ENCODE assay signal across 8 cellular contexts in genomic region chr2:189581354-189582139, GRCh38. TPM values are rescaled to one million over a fixed set of nuclear protein-coding genes. Genes with fewer than 3 reads are reported as not detected.
DNase-seq lines count a peak whose midpoint lies in the region; ATAC-seq and TF ChIP-seq lines count a peak whose summit lies in the region.

No MANE protein-coding gene starts in this region.

- H3K4me3 ChIP-seq in Loucy (ENCODE audit: low read length, poor library complexity, severe bottlenecking) (peak overlapping the region; percentile 84), body of pancreas (peak overlapping the region; percentile 31 to 94), kidney epithelial cell (ENCODE audit: low read depth, low read length) (peak overlapping the region; percentile 45), stomach (peak overlapping the region; percentile 58 to 74 (median 66))

- H3K36me3 ChIP-seq in Loucy (ENCODE audit: insufficient read depth, low read length) (no peaks in the 10 kb centered on the region), body of pancreas (replicated peaks in 1 of 2; ENCODE audit: insufficient read depth in 1 of 2, low read depth in 2 of 2) (no peaks in the 10 kb centered on the region), kidney epithelial cell (ENCODE audit: control insufficient read depth, insufficient read depth, low read length) (no peaks in the 10 kb centered on the region), stomach (peaks cover 0 to 5% (median 0%) of the 10 kb centered on the region in 4 donors)

- peaks cover 3% of the 10 kb centered on the region; the same call in 1 of the 2 replicates for H3F3A ChIP-seq in Loucy (ENCODE audit: low read depth)

- TF ChIP-seq POLR2A in body of pancreas (IDR thresholded peaks at IDR 0.05) (no peak), stomach (IDR thresholded peaks at IDR 0.05) (no peak)

- DNase-seq in GM13976 (ENCODE audit: low spot score) (peak; percentile 31), body of pancreas (peak; percentile 41 to 56 (median 52)), kidney epithelial cell (ENCODE audit: low read depth) (no peak), stomach (peak; percentile 27), NCI-H446 treated with DMSO at 0.1 percent for 48 hours (lab: John Stamatoyannopoulos, UW) (no peak)

- H3K4me1 ChIP-seq in Loucy (ENCODE audit: insufficient read depth, low read length, poor library complexity, severe bottlenecking) (peaks cover 63% of the 10 kb centered on the region), body of pancreas (peaks cover 39% of the 10 kb centered on the region), stomach (peaks cover 31 to 46% (median 40%) of the 10 kb centered on the region in 4 donors)

- peaks cover 35% of the 10 kb centered on the region for H4K20me1 ChIP-seq in Loucy (ENCODE audit: insufficient read depth, low read length, poor library complexity, severe bottlenecking)

- no peak for TF ChIP-seq EP300 in stomach (IDR thresholded peaks at IDR 0.05)

- intact Hi-C loops in body of pancreas (cut with DNase I) = no loop called here
- intact Hi-C loops in stomach (cut with DNase I; ENCODE audit: low total_unique reads) = no loop called here

- H3K79me2 ChIP-seq in Loucy (ENCODE audit: insufficient read depth, low read length) = peaks cover 40% of the 10 kb centered on the region

- H3K27ac ChIP-seq in body of pancreas = peak overlapping the region; percentile 82 to 95 (median 89)
- H3K27ac ChIP-seq in stomach = peak overlapping the region; percentile 91 to 98 (median 95)

- in situ Hi-C loops in GM13976 (cut with MboI; ENCODE audit: low sequenced_read_pairs, unreplicated experiment) = no loop called here

- 13 to 15% methylated on average over 21 to 22 of the region's 22 CpGs for WGBS in body of pancreas, 2 donors
- WGBS in stomach, 5 donors = 16 to 26% (median 19%) methylated on average over 22 of the region's 22 CpGs

- H3K9me3 ChIP-seq in Loucy (ENCODE audit: insufficient read depth, low read depth, low read length) (no peaks in the 10 kb centered on the region), body of pancreas (no peaks in the 10 kb centered on the region), stomach (no peaks in the 10 kb centered on the region)

- H3K9ac ChIP-seq in Loucy (ENCODE audit: low read depth, low read length, poor library complexity, severe bottlenecking) = peak overlapping the region; percentile 86

- TF ChIP-seq CTCF in GM13976 (IDR thresholded peaks at IDR 0.05; ENCODE audit: borderline replicate concordance, control extremely low read depth, extremely low read depth, insufficient read depth, missing control alignments) (no peak), Loucy (conservative IDR thresholded peaks at IDR 0.05; ENCODE audit: low read length) (no peak), body of pancreas (IDR thresholded peaks at IDR 0.05) (no peak), kidney epithelial cell (IDR thresholded peaks at IDR 0.05; ENCODE audit: insufficient read depth, low read length, poor library complexity, severe bottlenecking) (no peak), stomach (IDR thresholded peaks at IDR 0.05) (no peak)

- ATAC-seq in body of pancreas (peak; percentile 15), HG02623 (IDR thresholded peaks at IDR 0.05; ENCODE audit: unreplicated experiment) (no peak), HG02798 (IDR thresholded peaks at IDR 0.05; ENCODE audit: poor library complexity, unreplicated experiment) (no peak)

- peak overlapping the region; percentile 60; the same call in 1 of the 2 replicates for H2AFZ ChIP-seq in Loucy (ENCODE audit: low read length)

- H3K9me2 ChIP-seq in Loucy (replicated peaks; ENCODE audit: low read depth, low read length) = no peaks in the 10 kb centered on the region

- no peaks in the 10 kb centered on the region for H3K27me3 ChIP-seq in Loucy (ENCODE audit: insufficient read depth, low read length, poor library complexity, severe bottlenecking)
- no peaks in the 10 kb centered on the region for H3K27me3 ChIP-seq in body of pancreas
- no peaks in the 10 kb centered on the region for H3K27me3 ChIP-seq in kidney epithelial cell (ENCODE audit: control insufficient read depth, insufficient read depth, low read length)
- H3K27me3 ChIP-seq in stomach = no peaks in the 10 kb centered on the region

- H3K4me2 ChIP-seq in Loucy (ENCODE audit: low read depth, low read length, poor library complexity, severe bottlenecking) = peak overlapping the region; percentile 93

RNA-seq across cellular contexts. Expression of gene SLC40A1, which starts 1.0 kb away (rescaled TPM):
- 10 to 100 TPM; 30.3 to 61.2 TPM for total RNA-seq in body of pancreas
- total RNA-seq in kidney epithelial cell = 7.5 and 8.3 TPM in 2 replicates
- total RNA-seq in stomach = 100 to 1,000 TPM in 3 of 5 donors, 10 to 100 TPM in 2; 60.7 to 147 (median 104) TPM
- polyA plus RNA-seq in stomach = 10 to 100 TPM; 21.3 to 72.3 (median 65.5) TPM

Comparison
In these comparisons a context has a peak if more than half of its experiments do, and no peak if none do; other contexts are left out.
1. DNase-seq: peak in GM13976 (single experiment), body of pancreas (4 of 4) and stomach (single experiment); none in kidney epithelial cell (single experiment) and NCI-H446 treated with DMSO at 0.1 percent for 48 hours (single experiment).
2. Peak in every context shown above with its lines, with median percentiles within 50 percentile points of each other: H3K4me3 ChIP-seq.